11 cellular contexts compared by ENCODE assay signal in the genomic region with DNA sequence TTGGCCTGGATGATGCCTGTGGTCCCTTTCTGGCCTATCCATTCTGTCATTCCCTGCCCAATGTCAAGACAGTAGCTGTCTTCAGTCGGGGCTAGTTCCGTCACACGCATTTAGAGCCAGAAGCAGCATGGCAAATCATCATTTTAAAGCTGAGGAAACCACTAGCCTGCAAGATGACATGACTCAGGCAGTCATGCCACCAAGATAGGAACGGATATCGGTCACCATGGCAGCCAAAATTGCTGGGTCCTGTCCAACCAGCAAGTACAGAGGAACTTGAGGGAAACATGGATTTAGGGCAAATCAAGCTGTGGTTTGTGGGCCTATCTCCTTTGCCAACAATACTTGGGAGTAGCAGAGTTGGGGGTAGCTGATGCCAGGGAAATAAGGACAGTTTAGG.
DNase-seq lines count a peak whose midpoint lies in the region; ATAC-seq, FAIRE-seq and TF ChIP-seq lines count a peak whose summit lies in the region.
"Had no signal": no experiment of that assay in that cellular context is flagged by ENCODE, and none has a peak within 500 bp of the region (broad histone marks: within the 10 kb centered on the region; RNA-seq: fewer than 3 reads in every experiment).

No MANE protein-coding gene starts in this region.

- H4K20me1 ChIP-seq in astrocyte (ENCODE audit: insufficient read depth, low read length): peaks cover 50% of the 10 kb centered on the region

- 52 to 71% (median 65%) methylated on average over 5 of the region's 5 CpGs for WGBS in spleen, 5 donors

- H3K36me3 ChIP-seq in astrocyte (ENCODE audit: insufficient read depth, low read length) (no peaks in the 10 kb centered on the region), upper lobe of right lung (peaks cover 15% of the 10 kb centered on the region), spleen (peaks cover 0 to 32% (median 6%) of the 10 kb centered on the region in 6 donors)

- H3K4me3 ChIP-seq in astrocyte (ENCODE audit: insufficient read depth, low read depth, low read length) (no peak overlapping the region), upper lobe of right lung (no peak overlapping the region), spleen (no peak overlapping the region)

- TF ChIP-seq CTCF in astrocyte (IDR thresholded peaks at IDR 0.05; ENCODE audit: insufficient read depth, low read depth, low read length) (no peak), upper lobe of right lung (IDR thresholded peaks at IDR 0.05) (no peak), spleen (IDR thresholded peaks at IDR 0.05 in 8 of 11, conservative IDR thresholded peaks at IDR 0.05 in 3 of 11) (no peak)

- no peak overlapping the region for H3K9ac ChIP-seq in astrocyte (ENCODE audit: low read length)

- H3K27ac Mint-ChIP-seq in activated naive CD8-positive, alpha-beta T cell treated with anti-CD3 and anti-CD28 coated beads, Interleukin-2, amount 50 U/mL, for 24 hours: peak overlapping the region; percentile 41
- no peak overlapping the region for H3K27ac Mint-ChIP-seq in activated naive CD8-positive, alpha-beta T cell treated with anti-CD3 and anti-CD28 coated beads for 36 hours
- H3K27ac Mint-ChIP-seq in astrocyte (ENCODE audit: unreplicated experiment): no peak overlapping the region

- H3K27ac ChIP-seq in astrocyte (ENCODE audit: low read depth, low read length): no peak overlapping the region
- H3K27ac ChIP-seq in upper lobe of right lung: no peak overlapping the region
- H3K27ac ChIP-seq in spleen: no peak overlapping the region

- DNase-seq in activated naive CD8-positive, alpha-beta T cell treated with anti-CD3 and anti-CD28 coated beads, Interleukin-2, amount 50 U/mL, for 24 hours: no peak
- DNase-seq in activated naive CD8-positive, alpha-beta T cell treated with anti-CD3 and anti-CD28 coated beads for 36 hours: no peak
- DNase-seq in astrocyte (ENCODE audit: low read depth): peak; percentile 56
- DNase-seq in kidney tubule cell (ENCODE audit: low spot score): peak; percentile 6
- no peak for DNase-seq in upper lobe of right lung
- no peak for DNase-seq in spleen
- DNase-seq: 8988T, left colon, NCI-H1436 had no signal

- no peaks in the 10 kb centered on the region for H3K27me3 Mint-ChIP-seq in activated naive CD8-positive, alpha-beta T cell treated with anti-CD3 and anti-CD28 coated beads, Interleukin-2, amount 50 U/mL, for 24 hours
- no peaks in the 10 kb centered on the region for H3K27me3 Mint-ChIP-seq in activated naive CD8-positive, alpha-beta T cell treated with anti-CD3 and anti-CD28 coated beads for 36 hours
- H3K27me3 Mint-ChIP-seq in astrocyte (ENCODE audit: low read depth, unreplicated experiment): no peaks in the 10 kb centered on the region

- no peak for ATAC-seq in activated naive CD8-positive, alpha-beta T cell treated with anti-CD3 and anti-CD28 coated beads, Interleukin-2, amount 50 U/mL, for 24 hours
- ATAC-seq in upper lobe of right lung (peak; percentile 58), HG03571 (IDR thresholded peaks at IDR 0.05; ENCODE audit: unreplicated experiment) (no peak), SK-N-SH treated with all-trans-retinoic acid at 6 μM for 48 hours (no peak)
- ATAC-seq: left colon had no signal

- H2AFZ ChIP-seq in astrocyte (ENCODE audit: low read depth, low read length): no peak overlapping the region

- intact Hi-C loops in upper lobe of right lung (cut with DNase I): no loop called here
- intact Hi-C loops in spleen (cut with DNase I; ENCODE audit: low total_unique reads): no loop called here

- H3K4me1 ChIP-seq in astrocyte (ENCODE audit: insufficient read depth, low read length): peaks cover 13% of the 10 kb centered on the region
- no peaks in the 10 kb centered on the region for H3K4me1 ChIP-seq in upper lobe of right lung
- H3K4me1 ChIP-seq in spleen: peaks cover 0 to 16% (median 0%) of the 10 kb centered on the region in 6 donors

- H3K36me3 Mint-ChIP-seq in activated naive CD8-positive, alpha-beta T cell treated with anti-CD3 and anti-CD28 coated beads, Interleukin-2, amount 50 U/mL, for 24 hours (ENCODE audit: low read depth): peaks cover 40% of the 10 kb centered on the region
- H3K36me3 Mint-ChIP-seq in activated naive CD8-positive, alpha-beta T cell treated with anti-CD3 and anti-CD28 coated beads for 36 hours: peaks cover 25% of the 10 kb centered on the region
- peaks cover 17% of the 10 kb centered on the region for H3K36me3 Mint-ChIP-seq in astrocyte (ENCODE audit: low read depth, unreplicated experiment)

- H3K4me2 ChIP-seq in astrocyte (ENCODE audit: low read length): no peak overlapping the region

- no peak overlapping the region for H3K4me3 Mint-ChIP-seq in activated naive CD8-positive, alpha-beta T cell treated with anti-CD3 and anti-CD28 coated beads, Interleukin-2, amount 50 U/mL, for 24 hours
- H3K4me3 Mint-ChIP-seq in activated naive CD8-positive, alpha-beta T cell treated with anti-CD3 and anti-CD28 coated beads for 36 hours: no peak overlapping the region
- H3K4me3 Mint-ChIP-seq in astrocyte (ENCODE audit: unreplicated experiment): no peak overlapping the region

- no peaks in the 10 kb centered on the region for H3K9me3 Mint-ChIP-seq in activated naive CD8-positive, alpha-beta T cell treated with anti-CD3 and anti-CD28 coated beads, Interleukin-2, amount 50 U/mL, for 24 hours
- no peaks in the 10 kb centered on the region for H3K9me3 Mint-ChIP-seq in activated naive CD8-positive, alpha-beta T cell treated with anti-CD3 and anti-CD28 coated beads for 36 hours
- H3K9me3 Mint-ChIP-seq in astrocyte (ENCODE audit: unreplicated experiment): no peaks in the 10 kb centered on the region

- no peaks in the 10 kb centered on the region for H3K9me3 ChIP-seq in astrocyte (ENCODE audit: insufficient read depth, low read depth, low read length)
- H3K9me3 ChIP-seq in upper lobe of right lung: no peaks in the 10 kb centered on the region
- H3K9me3 ChIP-seq in spleen: no peaks in the 10 kb centered on the region

- no peak for TF ChIP-seq POLR2A in spleen (IDR thresholded peaks at IDR 0.05)

- peaks cover 25% of the 10 kb centered on the region for H3K79me2 ChIP-seq in astrocyte (ENCODE audit: insufficient read depth, low read length)

- H3K27me3 ChIP-seq in astrocyte (ENCODE audit: insufficient read depth, low read length): no peaks in the 10 kb centered on the region
- no peaks in the 10 kb centered on the region for H3K27me3 ChIP-seq in upper lobe of right lung
- no peaks in the 10 kb centered on the region for H3K27me3 ChIP-seq in spleen (replicated peaks in 1 of 7)

- peaks cover 27% of the 10 kb centered on the region for H3K4me1 Mint-ChIP-seq in activated naive CD8-positive, alpha-beta T cell treated with anti-CD3 and anti-CD28 coated beads, Interleukin-2, amount 50 U/mL, for 24 hours
- H3K4me1 Mint-ChIP-seq in activated naive CD8-positive, alpha-beta T cell treated with anti-CD3 and anti-CD28 coated beads for 36 hours: peaks cover 30% of the 10 kb centered on the region
- peaks cover 10% of the 10 kb centered on the region for H3K4me1 Mint-ChIP-seq in astrocyte (ENCODE audit: low read depth, unreplicated experiment)

- FAIRE-seq in astrocyte (lab: Jason Lieb, UNC): no peak

TF ChIP-seq in SK-N-SH treated with all-trans-retinoic acid at 6 μM for 48 hours, 23 proteins besides CTCF, POLR2A, EP300 and RAD21 (continues in another document):
- no peak for TF ChIP-seq GLIS3 (CRISPR knock-in tag; IDR thresholded peaks at IDR 0.05)
- TF ChIP-seq, protein P1, sequence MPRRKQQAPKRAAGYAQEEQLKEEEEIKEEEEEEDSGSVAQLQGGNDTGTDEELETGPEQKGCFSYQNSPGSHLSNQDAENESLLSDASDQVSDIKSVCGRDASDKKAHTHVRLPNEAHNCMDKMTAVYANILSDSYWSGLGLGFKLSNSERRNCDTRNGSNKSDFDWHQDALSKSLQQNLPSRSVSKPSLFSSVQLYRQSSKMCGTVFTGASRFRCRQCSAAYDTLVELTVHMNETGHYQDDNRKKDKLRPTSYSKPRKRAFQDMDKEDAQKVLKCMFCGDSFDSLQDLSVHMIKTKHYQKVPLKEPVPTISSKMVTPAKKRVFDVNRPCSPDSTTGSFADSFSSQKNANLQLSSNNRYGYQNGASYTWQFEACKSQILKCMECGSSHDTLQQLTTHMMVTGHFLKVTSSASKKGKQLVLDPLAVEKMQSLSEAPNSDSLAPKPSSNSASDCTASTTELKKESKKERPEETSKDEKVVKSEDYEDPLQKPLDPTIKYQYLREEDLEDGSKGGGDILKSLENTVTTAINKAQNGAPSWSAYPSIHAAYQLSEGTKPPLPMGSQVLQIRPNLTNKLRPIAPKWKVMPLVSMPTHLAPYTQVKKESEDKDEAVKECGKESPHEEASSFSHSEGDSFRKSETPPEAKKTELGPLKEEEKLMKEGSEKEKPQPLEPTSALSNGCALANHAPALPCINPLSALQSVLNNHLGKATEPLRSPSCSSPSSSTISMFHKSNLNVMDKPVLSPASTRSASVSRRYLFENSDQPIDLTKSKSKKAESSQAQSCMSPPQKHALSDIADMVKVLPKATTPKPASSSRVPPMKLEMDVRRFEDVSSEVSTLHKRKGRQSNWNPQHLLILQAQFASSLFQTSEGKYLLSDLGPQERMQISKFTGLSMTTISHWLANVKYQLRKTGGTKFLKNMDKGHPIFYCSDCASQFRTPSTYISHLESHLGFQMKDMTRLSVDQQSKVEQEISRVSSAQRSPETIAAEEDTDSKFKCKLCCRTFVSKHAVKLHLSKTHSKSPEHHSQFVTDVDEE (CRISPR knock-in tag; IDR thresholded peaks at IDR 0.05): no peak
- no peak for TF ChIP-seq ZFP3 (CRISPR knock-in tag; IDR thresholded peaks at IDR 0.05)
- no peak for TF ChIP-seq ESRRG (CRISPR knock-in tag; IDR thresholded peaks at IDR 0.05)
- TF ChIP-seq, protein P2, sequence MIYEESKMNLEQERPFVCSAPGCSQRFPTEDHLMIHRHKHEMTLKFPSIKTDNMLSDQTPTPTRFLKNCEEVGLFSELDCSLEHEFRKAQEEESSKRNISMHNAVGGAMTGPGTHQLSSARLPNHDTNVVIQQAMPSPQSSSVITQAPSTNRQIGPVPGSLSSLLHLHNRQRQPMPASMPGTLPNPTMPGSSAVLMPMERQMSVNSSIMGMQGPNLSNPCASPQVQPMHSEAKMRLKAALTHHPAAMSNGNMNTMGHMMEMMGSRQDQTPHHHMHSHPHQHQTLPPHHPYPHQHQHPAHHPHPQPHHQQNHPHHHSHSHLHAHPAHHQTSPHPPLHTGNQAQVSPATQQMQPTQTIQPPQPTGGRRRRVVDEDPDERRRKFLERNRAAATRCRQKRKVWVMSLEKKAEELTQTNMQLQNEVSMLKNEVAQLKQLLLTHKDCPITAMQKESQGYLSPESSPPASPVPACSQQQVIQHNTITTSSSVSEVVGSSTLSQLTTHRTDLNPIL (CRISPR knock-in tag; IDR thresholded peaks at IDR 0.05; ENCODE audit: low read depth): no peak
- TF ChIP-seq ZC3H10 (CRISPR knock-in tag; IDR thresholded peaks at IDR 0.05): no peak

Comparison
In these comparisons a context has a peak if more than half of its experiments do, and no peak if none do; other contexts are left out.
1. DNase-seq: peak in astrocyte (single experiment) and kidney tubule cell (single experiment); none in activated naive CD8-positive, alpha-beta T cell treated with anti-CD3 and anti-CD28 coated beads, Interleukin-2, amount 50 U/mL, for 24 hours (single experiment), activated naive CD8-positive, alpha-beta T cell treated with anti-CD3 and anti-CD28 coated beads for 36 hours (single experiment), upper lobe of right lung (single experiment) and spleen (single experiment).